In genomic region chr18:13179566-13180113, GRCh38 we compare ENCODE assay signal across 1 cellular context.
TF ChIP-seq lines count a peak whose summit lies in the region.

No MANE protein-coding gene starts in this region.

TF ChIP-seq in HepG2, 621 proteins besides CTCF, POLR2A, EP300 and RAD21 (continued from another document and continues in another):
- TF ChIP-seq ZSCAN21 (CRISPR knock-in tag; IDR thresholded peaks at IDR 0.05; ENCODE audit: borderline replicate concordance) = peak; percentile 41; the same call in 1 of the 2 replicates
- TF ChIP-seq, protein P1, sequence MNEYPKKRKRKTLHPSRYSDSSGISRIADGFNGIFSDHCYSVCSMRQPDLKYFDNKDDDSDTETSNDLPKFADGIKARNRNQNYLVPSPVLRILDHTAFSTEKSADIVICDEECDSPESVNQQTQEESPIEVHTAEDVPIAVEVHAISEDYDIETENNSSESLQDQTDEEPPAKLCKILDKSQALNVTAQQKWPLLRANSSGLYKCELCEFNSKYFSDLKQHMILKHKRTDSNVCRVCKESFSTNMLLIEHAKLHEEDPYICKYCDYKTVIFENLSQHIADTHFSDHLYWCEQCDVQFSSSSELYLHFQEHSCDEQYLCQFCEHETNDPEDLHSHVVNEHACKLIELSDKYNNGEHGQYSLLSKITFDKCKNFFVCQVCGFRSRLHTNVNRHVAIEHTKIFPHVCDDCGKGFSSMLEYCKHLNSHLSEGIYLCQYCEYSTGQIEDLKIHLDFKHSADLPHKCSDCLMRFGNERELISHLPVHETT (CRISPR knock-in tag; conservative IDR thresholded peaks at IDR 0.05) = 0 out of 2 replicates have a peak, but pooled peaks have one; percentile 67
- peak; percentile 80; the same call in 1 of the 2 replicates for TF ChIP-seq BRF2 (CRISPR knock-in tag; IDR thresholded peaks at IDR 0.05)
- TF ChIP-seq, protein P2, sequence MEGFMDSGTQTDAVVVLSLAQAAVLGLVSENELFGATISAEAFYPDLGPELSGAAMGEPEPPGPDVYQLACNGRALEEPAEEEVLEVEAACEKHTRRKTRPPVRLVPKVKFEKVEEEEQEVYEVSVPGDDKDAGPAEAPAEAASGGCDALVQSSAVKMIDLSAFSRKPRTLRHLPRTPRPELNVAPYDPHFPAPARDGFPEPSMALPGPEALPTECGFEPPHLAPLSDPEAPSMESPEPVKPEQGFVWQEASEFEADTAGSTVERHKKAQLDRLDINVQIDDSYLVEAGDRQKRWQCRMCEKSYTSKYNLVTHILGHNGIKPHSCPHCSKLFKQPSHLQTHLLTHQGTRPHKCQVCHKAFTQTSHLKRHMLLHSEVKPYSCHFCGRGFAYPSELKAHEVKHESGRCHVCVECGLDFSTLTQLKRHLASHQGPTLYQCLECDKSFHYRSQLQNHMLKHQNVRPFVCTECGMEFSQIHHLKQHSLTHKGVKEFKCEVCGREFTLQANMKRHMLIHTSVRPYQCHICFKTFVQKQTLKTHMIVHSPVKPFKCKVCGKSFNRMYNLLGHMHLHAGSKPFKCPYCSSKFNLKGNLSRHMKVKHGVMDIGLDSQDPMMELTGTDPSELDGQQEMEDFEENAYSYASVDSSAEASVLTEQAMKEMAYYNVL (CRISPR knock-in tag; IDR thresholded peaks at IDR 0.05; ENCODE audit: borderline replicate concordance) = peak; percentile 91
- TF ChIP-seq KMT2A (CRISPR knock-in tag; IDR thresholded peaks at IDR 0.05) = peak; percentile 51; the same call in 1 of the 2 replicates
- TF ChIP-seq SP1 (IDR thresholded peaks at IDR 0.05) = no peak
- 0 out of 2 replicates have a peak, but pooled peaks have one; percentile 38 for TF ChIP-seq SP1 (CRISPR knock-in tag; IDR thresholded peaks at IDR 0.05)
- TF ChIP-seq ZNF234 (CRISPR knock-in tag; conservative IDR thresholded peaks at IDR 0.05) = no peak
- TF ChIP-seq ARHGAP35 (CRISPR knock-in tag; IDR thresholded peaks at IDR 0.05; ENCODE audit: borderline replicate concordance) = 0 out of 2 replicates have a peak, but pooled peaks have one; percentile 42
- peak; percentile 80; the same call in 1 of the 2 replicates for TF ChIP-seq ZNF816 (CRISPR knock-in tag; IDR thresholded peaks at IDR 0.05; ENCODE audit: borderline replicate concordance)
- TF ChIP-seq NFAT5 (CRISPR knock-in tag; IDR thresholded peaks at IDR 0.05) = peak; percentile 72; the same call in 1 of the 2 replicates
- no peak for TF ChIP-seq NFE2L1 (CRISPR knock-in tag; IDR thresholded peaks at IDR 0.05; ENCODE audit: borderline replicate concordance)
- TF ChIP-seq, protein P3, sequence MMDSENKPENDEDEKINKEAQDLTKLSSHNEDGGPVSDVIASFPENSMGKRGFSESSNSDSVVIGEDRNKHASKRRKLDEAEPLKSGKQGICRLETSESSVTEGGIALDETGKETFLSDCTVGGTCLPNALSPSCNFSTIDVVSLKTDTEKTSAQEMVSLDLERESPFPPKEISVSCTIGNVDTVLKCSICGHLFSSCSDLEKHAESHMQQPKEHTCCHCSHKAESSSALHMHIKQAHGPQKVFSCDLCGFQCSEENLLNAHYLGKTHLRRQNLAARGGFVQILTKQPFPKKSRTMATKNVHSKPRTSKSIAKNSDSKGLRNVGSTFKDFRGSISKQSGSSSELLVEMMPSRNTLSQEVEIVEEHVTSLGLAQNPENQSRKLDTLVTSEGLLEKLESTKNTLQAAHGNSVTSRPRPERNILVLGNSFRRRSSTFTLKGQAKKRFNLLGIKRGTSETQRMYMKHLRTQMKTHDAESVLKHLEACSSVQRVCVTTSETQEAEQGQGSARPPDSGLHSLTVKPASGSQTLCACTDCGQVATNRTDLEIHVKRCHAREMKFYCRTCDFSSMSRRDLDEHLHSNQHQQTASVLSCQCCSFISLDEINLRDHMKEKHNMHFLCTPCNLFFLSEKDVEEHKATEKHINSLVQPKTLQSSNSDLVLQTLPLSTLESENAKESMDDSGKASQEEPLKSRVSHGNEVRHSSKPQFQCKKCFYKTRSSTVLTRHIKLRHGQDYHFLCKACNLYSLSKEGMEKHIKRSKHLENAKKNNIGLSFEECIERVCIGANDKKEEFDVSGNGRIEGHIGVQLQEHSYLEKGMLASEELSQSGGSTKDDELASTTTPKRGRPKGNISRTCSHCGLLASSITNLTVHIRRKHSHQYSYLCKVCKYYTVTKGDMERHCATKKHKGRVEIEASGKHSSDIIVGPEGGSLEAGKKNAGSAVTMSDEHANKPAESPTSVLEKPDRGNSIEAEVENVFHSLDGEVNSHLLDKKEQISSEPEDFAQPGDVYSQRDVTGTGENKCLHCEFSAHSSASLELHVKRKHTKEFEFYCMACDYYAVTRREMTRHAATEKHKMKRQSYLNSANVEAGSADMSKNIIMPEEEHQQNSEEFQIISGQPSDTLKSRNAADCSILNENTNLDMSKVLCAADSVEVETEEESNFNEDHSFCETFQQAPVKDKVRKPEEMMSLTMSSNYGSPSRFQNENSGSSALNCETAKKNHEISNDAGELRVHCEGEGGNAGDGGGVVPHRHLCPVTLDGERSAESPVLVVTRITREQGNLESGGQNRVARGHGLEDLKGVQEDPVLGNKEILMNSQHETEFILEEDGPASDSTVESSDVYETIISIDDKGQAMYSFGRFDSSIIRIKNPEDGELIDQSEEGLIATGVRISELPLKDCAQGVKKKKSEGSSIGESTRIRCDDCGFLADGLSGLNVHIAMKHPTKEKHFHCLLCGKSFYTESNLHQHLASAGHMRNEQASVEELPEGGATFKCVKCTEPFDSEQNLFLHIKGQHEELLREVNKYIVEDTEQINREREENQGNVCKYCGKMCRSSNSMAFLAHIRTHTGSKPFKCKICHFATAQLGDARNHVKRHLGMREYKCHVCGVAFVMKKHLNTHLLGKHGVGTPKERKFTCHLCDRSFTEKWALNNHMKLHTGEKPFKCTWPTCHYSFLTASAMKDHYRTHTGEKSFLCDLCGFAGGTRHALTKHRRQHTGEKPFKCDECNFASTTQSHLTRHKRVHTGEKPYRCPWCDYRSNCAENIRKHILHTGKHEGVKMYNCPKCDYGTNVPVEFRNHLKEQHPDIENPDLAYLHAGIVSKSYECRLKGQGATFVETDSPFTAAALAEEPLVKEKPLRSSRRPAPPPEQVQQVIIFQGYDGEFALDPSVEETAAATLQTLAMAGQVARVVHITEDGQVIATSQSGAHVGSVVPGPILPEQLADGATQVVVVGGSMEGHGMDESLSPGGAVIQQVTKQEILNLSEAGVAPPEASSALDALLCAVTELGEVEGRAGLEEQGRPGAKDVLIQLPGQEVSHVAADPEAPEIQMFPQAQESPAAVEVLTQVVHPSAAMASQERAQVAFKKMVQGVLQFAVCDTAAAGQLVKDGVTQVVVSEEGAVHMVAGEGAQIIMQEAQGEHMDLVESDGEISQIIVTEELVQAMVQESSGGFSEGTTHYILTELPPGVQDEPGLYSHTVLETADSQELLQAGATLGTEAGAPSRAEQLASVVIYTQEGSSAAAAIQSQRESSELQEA (CRISPR knock-in tag; IDR thresholded peaks at IDR 0.05; ENCODE audit: not compliant biosample characterization) = no peak
- peak; percentile 20; the same call in 1 of the 2 replicates for TF ChIP-seq ZNF687 (CRISPR knock-in tag; IDR thresholded peaks at IDR 0.05)
- TF ChIP-seq FUBP1 (CRISPR knock-in tag; IDR thresholded peaks at IDR 0.05; ENCODE audit: borderline replicate concordance) = no peak
- TF ChIP-seq ZNF337 (CRISPR knock-in tag; IDR thresholded peaks at IDR 0.05; ENCODE audit: borderline replicate concordance, low read depth) = no peak
- peak; percentile 88 for TF ChIP-seq BORCS8-MEF2B (CRISPR knock-in tag; IDR thresholded peaks at IDR 0.05)
- TF ChIP-seq MTF2 (CRISPR knock-in tag; IDR thresholded peaks at IDR 0.05; ENCODE audit: borderline replicate concordance) = no peak
- 0 out of 2 replicates have a peak, but pooled peaks have one; percentile 21 for TF ChIP-seq ZNF556 (CRISPR knock-in tag; IDR thresholded peaks at IDR 0.05; ENCODE audit: borderline replicate concordance)
- TF ChIP-seq ZNF780A (CRISPR knock-in tag; IDR thresholded peaks at IDR 0.05) = no peak; the same call in 1 of the 2 replicates
- TF ChIP-seq PBX3 (CRISPR knock-in tag; IDR thresholded peaks at IDR 0.05; ENCODE audit: borderline replicate concordance) = no peak
- no peak for TF ChIP-seq PTBP1 (IDR thresholded peaks at IDR 0.05; ENCODE audit: low read depth, low read length, poor library complexity, severe bottlenecking)
- no peak for TF ChIP-seq DNMT1 (CRISPR knock-in tag; IDR thresholded peaks at IDR 0.05)
